35 cellular contexts compared by ENCODE assay signal in genomic region chr10:37639200-37639599, GRCh38.
"Had no signal": no experiment of that assay in that cellular context is flagged by ENCODE, and none has a peak within 500 bp of the region (broad histone marks: within the 10 kb centered on the region; RNA-seq: fewer than 3 reads in every experiment).

No MANE protein-coding gene starts in this region.

- ATAC-seq: activated CD8-positive, alpha-beta T cell treated with anti-CD3 and anti-CD28 coated beads for 36 hours; activated naive CD4-positive, alpha-beta T cell treated with anti-CD3 and anti-CD28 coated beads, Interleukin-2, amount 50 U/mL, for 72 hours; activated T-cell treated with anti-CD3 and anti-CD28 coated beads, Interleukin-2, amount 50 U/mL, for 4 hours; activated T-cell treated with anti-CD3 and anti-CD28 coated beads, Interleukin-2, amount 50 U/mL, for 72 hours; activated T-helper 17 cell treated with anti-CD3 and anti-CD28 coated beads, Interleukin-2, amount 50 U/mL, for 72 hours; T-cell had no signal

- H3K27me3 Mint-ChIP-seq: activated B cell treated with CpG ODN at 0.5 μM for 24 hours; activated CD4-positive, alpha-beta memory T cell treated with anti-CD3 and anti-CD28 coated beads for 36 hours; activated CD4-positive, alpha-beta T cell treated with anti-CD3 and anti-CD28 coated beads, Interleukin-2, amount 10 ng/mL, durations not matched to agents 24 days and 14 days; activated CD8-positive, alpha-beta T cell treated with anti-CD3 and anti-CD28 coated beads for 36 hours; activated naive CD8-positive, alpha-beta T cell treated with anti-CD3 and anti-CD28 coated beads for 36 hours; activated T-helper 17 cell treated with anti-CD3 and anti-CD28 coated beads, Interleukin-2, amount 50 U/mL, for 72 hours; central memory CD8-positive, alpha-beta T cell; T-cell had no signal

- H3K4me3 Mint-ChIP-seq: activated B cell treated with CpG ODN at 0.5 μM for 24 hours; activated CD4-positive, alpha-beta memory T cell treated with anti-CD3 and anti-CD28 coated beads for 36 hours; activated CD4-positive, alpha-beta T cell treated with anti-CD3 and anti-CD28 coated beads, Interleukin-2, amount 10 ng/mL, durations not matched to agents 24 days and 14 days; activated CD8-positive, alpha-beta T cell treated with anti-CD3 and anti-CD28 coated beads for 36 hours; activated naive CD4-positive, alpha-beta T cell treated with anti-CD3 and anti-CD28 coated beads for 36 hours; activated naive CD8-positive, alpha-beta T cell treated with anti-CD3 and anti-CD28 coated beads for 36 hours; activated T-cell treated with anti-CD3 and anti-CD28 coated beads, Interleukin-2, amount 50 U/mL, for 4 hours; activated T-cell treated with anti-CD3 and anti-CD28 coated beads, Interleukin-2, amount 50 U/mL, for 72 hours; activated T-helper 1 cell treated with anti-CD3 and anti-CD28 coated beads, Interleukin-12 subunit alpha, Interleukin-12 subunit beta, Interleukin-2, Interleukin-4 antibody, amounts not matched to agents 30 ng/mL and 10 ng/mL and 1 ng/mL, durations not matched to agents 14 hours and 24 hours and 36 hours; activated T-helper 17 cell treated with anti-CD3 and anti-CD28 coated beads, Interleukin-2, amount 50 U/mL, for 72 hours; brain; central memory CD8-positive, alpha-beta T cell; T-cell; T-helper 2 cell treated with Interferon-gamma antibody and Interleukin-4, amounts not matched to agents 5 μg/mL and 100 μg/mL, for 36 hours had no signal

- H3K36me3 Mint-ChIP-seq: activated CD4-positive, alpha-beta memory T cell treated with anti-CD3 and anti-CD28 coated beads for 36 hours; activated naive CD8-positive, alpha-beta T cell treated with anti-CD3 and anti-CD28 coated beads for 36 hours; brain; T-cell had no signal

- H3K9me3 ChIP-seq: adrenal gland had no signal

- H3K4me1 Mint-ChIP-seq: activated B cell treated with CpG ODN at 0.5 μM for 24 hours; activated CD4-positive, alpha-beta T cell treated with anti-CD3 and anti-CD28 coated beads, Interleukin-2, amount 10 ng/mL, durations not matched to agents 24 days and 14 days; activated naive CD8-positive, alpha-beta T cell treated with anti-CD3 and anti-CD28 coated beads for 36 hours; activated T-helper 17 cell treated with anti-CD3 and anti-CD28 coated beads, Interleukin-2, amount 50 U/mL, for 72 hours; brain; central memory CD8-positive, alpha-beta T cell; T-cell had no signal

- H3K27ac ChIP-seq: adrenal gland, ascending aorta, cardiac muscle cell, VCaP had no signal

- DNase-seq: activated B cell treated with CpG ODN at 0.5 μM for 24 hours; activated CD4-positive, alpha-beta memory T cell treated with anti-CD3 and anti-CD28 coated beads for 36 hours; activated CD4-positive, alpha-beta T cell treated with anti-CD3 and anti-CD28 coated beads for 4 hours; activated CD4-positive, alpha-beta T cell treated with anti-CD3 and anti-CD28 coated beads, Interleukin-2, amount 10 ng/mL, durations not matched to agents 24 days and 14 days; activated CD4-positive, alpha-beta T cell treated with anti-CD3 and anti-CD28 coated beads, Interleukin-2, amount 50 U/mL, for 1 hour; activated CD4-positive, alpha-beta T cell treated with anti-CD3 and anti-CD28 coated beads, Interleukin-2, amount 50 U/mL, for 4 hours; activated CD4-positive, CD25-positive, alpha-beta regulatory T cell treated with anti-CD3 and anti-CD28 coated beads, Interleukin-2, amount 50 U/mL, for 72 hours; activated CD8-positive, alpha-beta memory T cell treated with anti-CD3 and anti-CD28 coated beads, Interleukin-2, amount 50 U/mL, for 4 hours; activated CD8-positive, alpha-beta T cell treated with anti-CD3 and anti-CD28 coated beads for 36 hours; activated effector memory CD4-positive, alpha-beta T cell treated with anti-CD3 and anti-CD28 coated beads, Interleukin-2, amount 50 U/mL, for 16 hours; activated gamma-delta T cell treated with Interleukin-2 at 50 U/mL for 16 hours; activated naive CD4-positive, alpha-beta T cell; activated naive CD4-positive, alpha-beta T cell treated with anti-CD3 and anti-CD28 coated beads for 36 hours; activated naive CD4-positive, alpha-beta T cell treated with anti-CD3 and anti-CD28 coated beads, Interleukin-2, amount 50 U/mL, for 16 hours; activated naive CD8-positive, alpha-beta T cell treated with anti-CD3 and anti-CD28 coated beads for 36 hours; activated T-cell treated with anti-CD3 and anti-CD28 coated beads for 4 hours; activated T-cell treated with anti-CD3 and anti-CD28 coated beads, Interleukin-2, amount 50 U/mL, for 1 hour; activated T-cell treated with anti-CD3 and anti-CD28 coated beads, Interleukin-2, amount 50 U/mL, for 4 hours; activated T-cell treated with anti-CD3 and anti-CD28 coated beads, Interleukin-2, amount 50 U/mL, for 72 hours; adrenal gland; amniotic stem cell; caudate nucleus; cerebellar nuclear complex; T-cell; T-helper 2 cell; T-helper 9 cell had no signal

- H3K4me3 ChIP-seq: adrenal gland, ascending aorta, cardiac muscle cell had no signal

- H3K27ac Mint-ChIP-seq: activated B cell treated with CpG ODN at 0.5 μM for 24 hours; activated CD4-positive, alpha-beta memory T cell treated with anti-CD3 and anti-CD28 coated beads for 36 hours; activated CD4-positive, alpha-beta T cell treated with anti-CD3 and anti-CD28 coated beads, Interleukin-2, amount 10 ng/mL, durations not matched to agents 24 days and 14 days; activated CD8-positive, alpha-beta T cell treated with anti-CD3 and anti-CD28 coated beads for 36 hours; activated naive CD4-positive, alpha-beta T cell treated with anti-CD3 and anti-CD28 coated beads for 36 hours; activated naive CD8-positive, alpha-beta T cell treated with anti-CD3 and anti-CD28 coated beads for 36 hours; activated T-cell treated with anti-CD3 and anti-CD28 coated beads, Interleukin-2, amount 50 U/mL, for 72 hours; activated T-helper 1 cell treated with anti-CD3 and anti-CD28 coated beads, Interleukin-12 subunit alpha, Interleukin-12 subunit beta, Interleukin-2, Interleukin-4 antibody, amounts not matched to agents 30 ng/mL and 10 ng/mL and 1 ng/mL, durations not matched to agents 14 hours and 24 hours and 36 hours; activated T-helper 17 cell treated with anti-CD3 and anti-CD28 coated beads, Interleukin-2, amount 50 U/mL, for 72 hours; brain; T-cell; T-helper 2 cell treated with Interferon-gamma antibody and Interleukin-4, amounts not matched to agents 5 μg/mL and 100 μg/mL, for 36 hours had no signal

- H3K36me3 ChIP-seq: adrenal gland, ascending aorta, cardiac muscle cell had no signal

- H3K27me3 ChIP-seq: adrenal gland, ascending aorta, cardiac muscle cell had no signal

- H3K4me1 ChIP-seq: adrenal gland, ascending aorta had no signal
